In genomic region chr11:82733444-82734119, GRCh38 we compare ENCODE assay signal across 8 cellular contexts. TPM values are rescaled to one million over a fixed set of nuclear protein-coding genes. Genes with fewer than 3 reads are reported as not detected.
A peak's percentile ranks its signal among the peaks of the same experiment; 100 is the strongest.
DNase-seq lines count a peak whose midpoint lies in the region; ATAC-seq and TF ChIP-seq lines count a peak whose summit lies in the region.

FAM181B (minus strand) TSS chr11:82733864; CDS start chr11:82733729, 135 bp downstream.

- H3K27ac Mint-ChIP-seq in activated naive CD4-positive, alpha-beta T cell treated with anti-CD3 and anti-CD28 coated beads, Interleukin-2, amount 50 U/mL, for 24 hours: no peak within 1 kb of the TSS

- H3K27me3 ChIP-seq in cardiac muscle cell: peaks cover 65% of the 10 kb centered on the region

- H3K4me3 ChIP-seq in cardiac muscle cell: peak within 1 kb of the TSS; percentile 76

- no peak for ATAC-seq in GM19455 (IDR thresholded peaks at IDR 0.05; ENCODE audit: unreplicated experiment)

- H3K36me3 Mint-ChIP-seq in activated naive CD4-positive, alpha-beta T cell treated with anti-CD3 and anti-CD28 coated beads, Interleukin-2, amount 50 U/mL, for 24 hours: no peaks in the 10 kb centered on the region

- H3K4me1 Mint-ChIP-seq in activated naive CD4-positive, alpha-beta T cell treated with anti-CD3 and anti-CD28 coated beads, Interleukin-2, amount 50 U/mL, for 24 hours: peaks cover 15% of the 10 kb centered on the region

- H3K27me3 Mint-ChIP-seq in activated naive CD4-positive, alpha-beta T cell treated with anti-CD3 and anti-CD28 coated beads, Interleukin-2, amount 50 U/mL, for 24 hours: peaks cover 33% of the 10 kb centered on the region

- no peaks in the 10 kb centered on the region for H3K36me3 ChIP-seq in cardiac muscle cell

- TF ChIP-seq CTCF in cardiac muscle cell (IDR thresholded peaks at IDR 0.05; ENCODE audit: low read depth, low read length): no peak

- no peaks in the 10 kb centered on the region for H3K9me3 ChIP-seq in cardiac muscle cell (ENCODE audit: low read depth)

- H3K27ac ChIP-seq in cardiac muscle cell: no peak within 1 kb of the TSS

- H3K4me3 Mint-ChIP-seq in activated naive CD4-positive, alpha-beta T cell treated with anti-CD3 and anti-CD28 coated beads, Interleukin-2, amount 50 U/mL, for 24 hours: peak within 1 kb of the TSS; percentile 71

- H3K9me3 Mint-ChIP-seq in activated naive CD4-positive, alpha-beta T cell treated with anti-CD3 and anti-CD28 coated beads, Interleukin-2, amount 50 U/mL, for 24 hours: no peaks in the 10 kb centered on the region

- no peaks in the 10 kb centered on the region for H3K4me1 ChIP-seq in cardiac muscle cell (ENCODE audit: low read depth)

- DNase-seq in NCI-H748 (lab: John Stamatoyannopoulos, UW; ENCODE audit: unreplicated experiment) (peak; percentile 68), NCI-H748 treated with DMSO at 0.1 percent for 48 hours (lab: John Stamatoyannopoulos, UW) (no peak), NCI-H345 (lab: John Stamatoyannopoulos, UW) (peak; percentile 67), cardiac muscle cell (ENCODE audit: low read depth in 1 of 2, low spot score in 1 of 2) (peak; percentile 52 to 85), occipital lobe (lab: John Stamatoyannopoulos, UW) (peak; percentile 77), COLO829 (ENCODE audit: low spot score) (no peak)

RNA-seq across cellular contexts. Expression of gene FAM181B, which starts in this region (rescaled TPM):
- 0.60 and 0.99 TPM in 2 replicates for total RNA-seq in cardiac muscle cell
- 1.0 and 1.4 TPM in 2 replicates for polyA plus RNA-seq in cardiac muscle cell
- 9.7 TPM for total RNA-seq in occipital lobe

Comparison
In these comparisons a context has a peak if more than half of its experiments do, and no peak if none do; other contexts are left out.
1. DNase-seq: peak in NCI-H748 (single experiment), NCI-H345 (single experiment), cardiac muscle cell (2 of 2) and occipital lobe (single experiment); none in NCI-H748 treated with DMSO at 0.1 percent for 48 hours (single experiment) and COLO829 (single experiment).